Comparison of ENCODE assay signal across 14 cellular contexts in genomic region chr13:34145061-34145460, GRCh38.
DNase-seq lines count a peak whose midpoint lies in the region; ATAC-seq and TF ChIP-seq lines count a peak whose summit lies in the region.
"Had no signal": no experiment of that assay in that cellular context is flagged by ENCODE, and none has a peak within 500 bp of the region (broad histone marks: within the 10 kb centered on the region; RNA-seq: fewer than 3 reads in every experiment).

No MANE protein-coding gene starts in this region.

- no peaks in the 10 kb centered on the region for H3K4me1 ChIP-seq in mucosa of descending colon (ENCODE audit: low read depth)

- H3K36me3 ChIP-seq in mucosa of descending colon (ENCODE audit: low read depth), result no peaks in the 10 kb centered on the region
- H3K36me3 ChIP-seq: BE2C had no signal

- TF ChIP-seq CTCF in 22Rv1 (IDR thresholded peaks at IDR 0.05) (no peak), mucosa of descending colon (IDR thresholded peaks at IDR 0.05) (no peak)

- H3K4me3 ChIP-seq in mucosa of descending colon, result no peak overlapping the region
- H3K4me3 ChIP-seq: A549 had no signal

- peak; percentile 23 for ATAC-seq in mucosa of descending colon
- ATAC-seq in GM18858 (IDR thresholded peaks at IDR 0.05; ENCODE audit: unreplicated experiment), result no peak
- ATAC-seq in GM19351 (IDR thresholded peaks at IDR 0.05; ENCODE audit: unreplicated experiment), result no peak
- ATAC-seq: A549; CD8-positive, alpha-beta T cell; HCT116 had no signal

- DNase-seq in DMS153 (lab: John Stamatoyannopoulos, UW), result peak; percentile 32
- peak; percentile 57 for DNase-seq in NCI-H69 (lab: John Stamatoyannopoulos, UW)
- DNase-seq in mucosa of descending colon, result no peak
- DNase-seq in EL, result no peak
- DNase-seq: BE2C; CD8-positive, alpha-beta T cell; COR-L47; DMS79 treated with DMSO at 0.1 percent for 48 hours; GDM1 had no signal

- peak overlapping the region; percentile 69 for H3K27ac ChIP-seq in 22Rv1
- H3K27ac ChIP-seq: A549 had no signal

- no peaks in the 10 kb centered on the region for H3K9me3 ChIP-seq in mucosa of descending colon
- H3K9me3 ChIP-seq: A549, BE2C had no signal

- intact Hi-C loops in mucosa of descending colon (cut with DNase I, micrococcal nuclease), result no loop called here

Comparison
In these comparisons a context has a peak if more than half of its experiments do, and no peak if none do; other contexts are left out.
1. DNase-seq: peak in DMS153 (single experiment) and NCI-H69 (single experiment); none in mucosa of descending colon (0 of 3) and EL (single experiment).